In the genomic region with DNA sequence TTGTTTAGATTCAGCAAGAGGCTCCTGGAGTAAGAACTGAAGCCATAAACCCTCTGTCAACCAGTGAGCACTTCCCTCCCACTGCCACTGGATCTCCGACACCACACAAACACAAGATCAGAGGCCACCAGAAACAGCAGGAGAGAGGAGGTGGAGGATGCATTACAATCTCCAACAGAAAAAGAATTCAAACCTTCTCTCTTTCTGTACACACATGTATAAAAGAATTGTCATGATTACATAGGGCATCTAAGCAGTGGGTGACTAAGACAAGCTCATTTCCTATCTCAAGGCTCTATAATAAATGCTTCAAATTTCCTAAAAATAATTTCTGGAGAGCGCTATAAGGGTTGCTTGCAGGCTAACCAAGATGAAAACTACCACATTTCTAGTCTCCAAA, we compare ENCODE assay signal across 15 cellular contexts. TPM values are rescaled to one million over a fixed set of nuclear protein-coding genes. Genes with fewer than 3 reads are reported as not detected.
DNase-seq lines count a peak whose midpoint lies in the region; ATAC-seq and TF ChIP-seq lines count a peak whose summit lies in the region.
"Had no signal": no experiment of that assay in that cellular context is flagged by ENCODE, and none has a peak within 500 bp of the region (broad histone marks: within the 10 kb centered on the region; RNA-seq: fewer than 3 reads in every experiment).

No MANE protein-coding gene starts in this region.

- H3K4me3 ChIP-seq in heart left ventricle, result peak overlapping the region in 2 of 12 donors; percentile 6 to 11
- peak overlapping the region; percentile 32 for H3K4me3 ChIP-seq in coronary artery
- no peak overlapping the region for H3K4me3 ChIP-seq in uterus
- H3K4me3 ChIP-seq: testis had no signal

- H3K36me3 ChIP-seq in heart left ventricle (no peaks in the 10 kb centered on the region), uterus (no peaks in the 10 kb centered on the region)

- H3K4me1 ChIP-seq in heart left ventricle (peaks cover 31 to 92% (median 56%) of the 10 kb centered on the region in 12 donors), uterus (peaks cover 23 to 24% of the 10 kb centered on the region in 2 donors)

- H3K27me3 ChIP-seq in heart left ventricle (no peaks in the 10 kb centered on the region), uterus (no peaks in the 10 kb centered on the region)
- H3K27me3 ChIP-seq: testis had no signal

- no peaks in the 10 kb centered on the region for H3K9me3 ChIP-seq in heart left ventricle
- no peaks in the 10 kb centered on the region for H3K9me3 ChIP-seq in uterus
- H3K9me3 ChIP-seq: testis had no signal

- intact Hi-C loops in heart left ventricle (cut with DNase I) (no loop called here), left cardiac atrium (cut with DNase I) (no loop called here), uterus (cut with DNase I; ENCODE audit: low total_unique reads) (no loop called here)

- peak overlapping the region; percentile 54 to 93 (median 80) for H3K27ac ChIP-seq in heart left ventricle
- H3K27ac ChIP-seq in coronary artery, result peak overlapping the region; percentile 1 to 82
- peak overlapping the region; percentile 80 to 85 for H3K27ac ChIP-seq in uterus

- DNase-seq in heart left ventricle (no peak), left cardiac atrium (no peak), coronary artery (ENCODE audit: low spot score) (no peak), lung microvascular endothelial cell (ENCODE audit: low read depth in 2 of 2) (peak; percentile 47 to 76), uterus (no peak), NCI-H524 treated with DMSO at 0.1 percent for 48 hours (lab: John Stamatoyannopoulos, UW) (no peak)
- no peak for DNase-seq in activated CD4-positive, alpha-beta T cell treated with anti-CD3 and anti-CD28 coated beads for 4 hours
- DNase-seq: 8988T; activated B cell treated with CpG ODN at 0.5 μM for 24 hours; DMS153; natural killer cell; NCI-H1930; stimulated activated CD4-positive, alpha-beta T cell treated with anti-CD3 and anti-CD28 coated beads, Interleukin-4, amount 100 ng/mL, for 24 hours; testis had no signal

- no peak for TF ChIP-seq CTCF in heart left ventricle (IDR thresholded peaks at IDR 0.05)
- no peak for TF ChIP-seq CTCF in coronary artery (IDR thresholded peaks at IDR 0.05)
- TF ChIP-seq CTCF in uterus (IDR thresholded peaks at IDR 0.05), result no peak

- no peak for TF ChIP-seq POLR2A in heart left ventricle (IDR thresholded peaks at IDR 0.05)
- TF ChIP-seq POLR2A in uterus (IDR thresholded peaks at IDR 0.05), result no peak

- WGBS in heart left ventricle, 4 donors, result 75 to 87% (median 78%) methylated on average over 2 of the region's 2 CpGs

- no peak for ATAC-seq in heart left ventricle
- no peak for ATAC-seq in left cardiac atrium
- no peak for ATAC-seq in HG02970 (IDR thresholded peaks at IDR 0.05; ENCODE audit: low FRiP score, unreplicated experiment)
- ATAC-seq: natural killer cell had no signal

RNA-seq across cellular contexts. Expression of a gene that starts 27.1 kb away (rescaled TPM):
- total RNA-seq in heart left ventricle, result 10 to 100 TPM; 36.9 to 61.7 (median 53.3) TPM
- polyA plus RNA-seq in heart left ventricle, result 10 to 100 TPM; 30.1 to 35.8 TPM
- 10 to 100 TPM; 33.4 to 41.2 TPM for total RNA-seq in left cardiac atrium
- total RNA-seq in lung microvascular endothelial cell, result 62.8 and 96.8 TPM in 2 replicates
- total RNA-seq in uterus, result 10 to 100 TPM; 16.7 to 44.0 (median 19.7) TPM

Comparison
In these comparisons a context has a peak if more than half of its experiments do, and no peak if none do; other contexts are left out.
1. DNase-seq: peak in lung microvascular endothelial cell (2 of 2); none in heart left ventricle (0 of 5), left cardiac atrium (single experiment), coronary artery (single experiment), uterus (0 of 2), NCI-H524 treated with DMSO at 0.1 percent for 48 hours (single experiment) and activated CD4-positive, alpha-beta T cell treated with anti-CD3 and anti-CD28 coated beads for 4 hours (0 of 2).
2. Peak in every context shown above with its lines, with median percentiles within 50 percentile points of each other: H3K27ac ChIP-seq.